ENCODE assay signal across 28 cellular contexts in the genomic region with DNA sequence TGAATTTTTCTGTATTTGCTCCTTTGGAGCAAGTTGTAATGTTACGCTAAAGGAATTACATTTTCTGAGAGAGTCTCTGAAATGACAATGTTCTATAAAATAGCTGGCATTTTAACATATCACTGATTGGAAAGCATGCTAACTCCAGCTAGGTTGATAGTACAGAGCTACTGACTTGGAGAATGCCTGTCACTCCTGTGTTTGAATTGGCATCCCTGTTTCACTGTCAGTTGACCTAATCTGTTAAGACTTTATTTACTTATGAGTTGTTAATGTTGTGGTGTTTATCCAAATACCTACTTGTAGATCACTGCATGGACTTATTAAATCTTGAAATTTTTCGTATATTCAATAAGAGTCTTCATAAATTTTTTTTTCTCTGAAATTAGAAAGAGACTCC. TPM values are rescaled to one million over a fixed set of nuclear protein-coding genes. Genes with fewer than 3 reads are reported as not detected.
"Had no signal": no experiment of that assay in that cellular context is flagged by ENCODE, and none has a peak within 500 bp of the region (broad histone marks: within the 10 kb centered on the region; RNA-seq: fewer than 3 reads in every experiment).

No MANE protein-coding gene starts in this region.

- H3K4me3 ChIP-seq: lower lobe of right lung, pancreas, prostate gland, sigmoid colon, spleen, stomach, testis, thyroid gland, transverse colon, upper lobe of left lung, vagina had no signal

- H3K9me3 Mint-ChIP-seq: immature natural killer cell; naive thymus-derived CD8-positive, alpha-beta T cell; nephron; neural crest cell; stimulated activated naive B cell treated with anti-CD40 and anti-IgM and Interleukin-4, amounts not matched to agents 10 μg/mL and 1 μg/mL and 100 μg/mL, for 72 hours had no signal

- H3K9me3 ChIP-seq: lower lobe of right lung, pancreas, prostate gland, sigmoid colon, spleen, stomach, testis, thyroid gland, transverse colon, upper lobe of left lung, vagina had no signal

- H3K27ac Mint-ChIP-seq: immature natural killer cell; nephron; stimulated activated naive B cell treated with anti-CD40 and anti-IgM and Interleukin-4, amounts not matched to agents 10 μg/mL and 1 μg/mL and 100 μg/mL, for 72 hours had no signal

- H3K4me1 Mint-ChIP-seq: immature natural killer cell; naive thymus-derived CD8-positive, alpha-beta T cell; nephron; neural crest cell; stimulated activated naive B cell treated with anti-CD40 and anti-IgM and Interleukin-4, amounts not matched to agents 10 μg/mL and 1 μg/mL and 100 μg/mL, for 72 hours had no signal

- H3K4me1 ChIP-seq: lower lobe of right lung, pancreas, prostate gland, spleen, stomach, testis, thyroid gland, transverse colon, upper lobe of left lung, vagina had no signal

- ATAC-seq: left ventricle myocardium superior; lower lobe of right lung; naive thymus-derived CD8-positive, alpha-beta T cell; pancreas; right cardiac atrium; stimulated activated naive B cell treated with anti-CD40 and anti-IgM and Interleukin-4, amounts not matched to agents 10 μg/mL and 1 μg/mL and 100 μg/mL, for 72 hours; stimulated activated naive CD8-positive, alpha-beta T cell treated with anti-CD3 and anti-CD28 coated beads, Interleukin-15, Interleukin-2, amounts not matched to agents 100 U/mL and 50 U/mL, for 24 hours had no signal

- DNase-seq: hypothalamus; immature natural killer cell; islet precursor cell; left ventricle myocardium superior; lower lobe of right lung; mammary epithelial cell; mesenchymal stem cell; naive thymus-derived CD8-positive, alpha-beta T cell; nucleus accumbens; pancreas; posterior cingulate gyrus; retina; right cardiac atrium; sigmoid colon; small intestine; spleen; stimulated activated CD4-positive, alpha-beta T cell treated with anti-CD3 and anti-CD28 coated beads, Interleukin-2, amount 100 ng/mL, for 48 hours; stimulated activated naive B cell treated with anti-CD40 and anti-IgM and Interleukin-4, amounts not matched to agents 10 μg/mL and 1 μg/mL and 100 μg/mL, for 72 hours; stimulated activated naive CD8-positive, alpha-beta T cell treated with anti-CD3 and anti-CD28 coated beads, Interleukin-15, Interleukin-2, amounts not matched to agents 100 U/mL and 50 U/mL, for 24 hours; stomach; testis; thyroid gland; transverse colon had no signal

- H3K27me3 ChIP-seq: pancreas, sigmoid colon, spleen, stomach, testis, thyroid gland, transverse colon, upper lobe of left lung, vagina had no signal

- H3K27ac ChIP-seq: lower lobe of right lung, pancreas, prostate gland, sigmoid colon, spleen, stomach, testis, thyroid gland, transverse colon, upper lobe of left lung, vagina had no signal

- H3K36me3 ChIP-seq: prostate gland had no signal

- H3K4me3 Mint-ChIP-seq: immature natural killer cell; naive thymus-derived CD8-positive, alpha-beta T cell; nephron; neural crest cell; stimulated activated naive B cell treated with anti-CD40 and anti-IgM and Interleukin-4, amounts not matched to agents 10 μg/mL and 1 μg/mL and 100 μg/mL, for 72 hours had no signal

- H3K27me3 Mint-ChIP-seq: naive thymus-derived CD8-positive, alpha-beta T cell; stimulated activated naive B cell treated with anti-CD40 and anti-IgM and Interleukin-4, amounts not matched to agents 10 μg/mL and 1 μg/mL and 100 μg/mL, for 72 hours had no signal

RNA-seq across cellular contexts. Expression of a gene that starts 48.0 kb away (rescaled TPM):
- total RNA-seq: naive thymus-derived CD8-positive, alpha-beta T cell had no signal
- polyA plus RNA-seq: naive thymus-derived CD8-positive, alpha-beta T cell had no signal
